In the genomic region with DNA sequence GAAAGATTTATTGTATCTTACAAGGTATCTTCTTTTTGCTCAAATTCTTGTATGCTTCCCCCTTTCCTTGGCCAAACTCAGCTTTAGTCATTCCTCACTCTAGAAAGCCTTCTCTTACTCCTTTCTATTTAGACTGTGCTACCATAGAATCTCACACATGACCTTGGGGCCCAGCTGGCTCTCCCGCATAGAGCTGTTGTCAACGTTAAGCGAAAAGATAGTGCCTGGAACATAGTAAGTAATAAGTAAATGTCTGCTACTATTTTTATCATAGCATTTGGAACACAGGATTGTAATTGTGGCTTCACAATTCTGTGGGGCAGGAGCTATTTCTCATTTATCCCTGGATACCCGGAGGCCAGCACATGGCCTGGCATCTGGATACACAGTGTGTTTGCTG, we compare ENCODE assay signal across 31 cellular contexts. TPM values are rescaled to one million over a fixed set of nuclear protein-coding genes. Genes with fewer than 3 reads are reported as not detected.
"Had no signal": no experiment of that assay in that cellular context is flagged by ENCODE, and none has a peak within 500 bp of the region (broad histone marks: within the 10 kb centered on the region; RNA-seq: fewer than 3 reads in every experiment).

No MANE protein-coding gene starts in this region.

- H3K36me3 ChIP-seq: breast epithelium, WERI-Rb-1 had no signal

- H3K27me3 ChIP-seq: body of pancreas, breast epithelium had no signal

- FAIRE-seq: astrocyte, K562 had no signal

- H3K9me3 ChIP-seq: body of pancreas, breast epithelium had no signal

- DNase-seq: activated CD4-positive, alpha-beta T cell treated with anti-CD3 and anti-CD28 coated beads, Interleukin-2, amount 10 ng/mL, durations not matched to agents 24 days and 14 days; activated CD4-positive, alpha-beta T cell treated with anti-CD3 and anti-CD28 coated beads, Interleukin-2, amount 50 U/mL, for 48 hours; activated CD8-positive, alpha-beta T cell treated with anti-CD3 and anti-CD28 coated beads, Interleukin-2, amount 10 ng/mL, durations not matched to agents 7 days and 5 days; activated gamma-delta T cell; activated naive CD4-positive, alpha-beta T cell treated with Interleukin-2 at 50 U/mL for 16 hours; activated naive CD8-positive, alpha-beta T cell treated with anti-CD3 and anti-CD28 coated beads, Interleukin-2, amount 10 ng/mL, durations not matched to agents 7 days and 5 days; activated T-cell treated with anti-CD3 and anti-CD28 coated beads, Interleukin-2, amount 50 U/mL, for 24 hours; body of pancreas; caudate nucleus; IMR-90; NCI-H1105; NCI-H1417 treated with DMSO at 0.1 percent for 48 hours; NCI-H1930; NCI-H2081 treated with DMSO at 0.1 percent for 48 hours; NCI-H345; NCI-H524 treated with DMSO at 0.1 percent for 48 hours; SIG-M5; SW 1271; T-helper 1 cell; T1000; WERI-Rb-1 had no signal

- H3K27ac ChIP-seq: body of pancreas, breast epithelium, WERI-Rb-1 had no signal

- H3K4me3 ChIP-seq: body of pancreas, breast epithelium, K562 had no signal

- H3K4me1 ChIP-seq: body of pancreas, breast epithelium had no signal

- ATAC-seq: activated CD8-positive, alpha-beta T cell treated with anti-CD3 and anti-CD28 coated beads, Interleukin-2, amount 10 ng/mL, durations not matched to agents 7 days and 5 days; body of pancreas; K562; Panc1 had no signal

RNA-seq across cellular contexts. Expression of gene OR4B1, which starts 38.9 kb away (rescaled TPM):
- total RNA-seq: activated CD4-positive, alpha-beta T cell treated with anti-CD3 and anti-CD28 coated beads, Interleukin-2, amount 10 ng/mL, durations not matched to agents 24 days and 14 days; activated CD8-positive, alpha-beta T cell treated with anti-CD3 and anti-CD28 coated beads, Interleukin-2, amount 10 ng/mL, durations not matched to agents 7 days and 5 days; activated naive CD8-positive, alpha-beta T cell treated with anti-CD3 and anti-CD28 coated beads, Interleukin-2, amount 10 ng/mL, durations not matched to agents 7 days and 5 days; activated T-helper 2 cell treated with anti-CD3 and anti-CD28 coated beads, Interferon-gamma antibody, Interleukin-2, Interleukin-4, amounts not matched to agents 10 μg/mL and 5 μg/mL and 100 μg/mL, durations not matched to agents 14 hours and 24 hours and 36 hours; astrocyte; body of pancreas; breast epithelium; IMR-90; K562; MCF 10A; NCI-H460; RPMI7951; T-helper 2 cell treated with Interferon-gamma antibody and Interleukin-4, amounts not matched to agents 100 ng/mL and 5 ng/mL, for 36 hours had no signal
- polyA plus RNA-seq: adipose tissue, IMR-90, K562 had no signal
